ENCODE assay signal across 1 cellular context in the genomic region with DNA sequence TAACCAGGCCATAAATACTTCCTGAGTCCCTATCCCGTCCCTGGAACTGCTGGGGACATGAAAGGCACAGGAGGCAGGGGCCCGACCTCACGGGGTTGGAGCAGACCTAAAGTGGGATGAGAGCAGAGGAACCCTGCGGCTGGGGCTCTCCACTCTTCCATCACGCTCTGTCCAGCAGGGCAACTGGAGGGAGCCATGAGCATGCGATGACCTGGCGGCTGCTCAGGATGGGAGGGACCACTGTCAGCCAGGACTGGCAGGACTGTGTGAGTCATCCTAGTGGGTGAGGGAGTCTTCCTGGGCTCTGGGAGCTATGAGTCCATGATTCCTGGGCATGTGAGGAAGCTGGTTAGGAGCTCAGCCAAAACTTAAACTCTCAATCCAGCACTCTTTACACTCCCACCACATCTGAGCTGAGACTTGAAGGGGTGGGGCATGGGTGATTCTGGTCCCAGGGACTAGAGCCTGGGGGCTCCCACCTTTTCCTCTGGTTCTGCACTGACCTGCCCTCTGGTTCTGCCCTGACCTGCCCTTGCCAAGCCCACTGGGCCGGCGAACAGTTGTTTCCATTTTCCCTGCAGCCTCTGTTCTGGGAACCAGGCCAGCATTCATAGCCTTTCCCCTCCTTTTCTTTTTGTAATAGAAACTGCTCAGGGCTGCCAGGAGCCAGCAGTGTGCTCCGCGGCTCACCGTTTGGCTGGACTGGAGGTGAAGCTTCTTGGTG.
TF ChIP-seq lines count a peak whose summit lies in the region.

No MANE protein-coding gene starts in this region.

TF ChIP-seq in IMR-90, 13 proteins besides CTCF, POLR2A, EP300 and RAD21:
- no peak for TF ChIP-seq BHLHE40 (IDR thresholded peaks at IDR 0.05; ENCODE audit: low read depth, low read length)
- TF ChIP-seq NFE2L2 (IDR thresholded peaks at IDR 0.05; ENCODE audit: low read depth, low read length) = no peak
- peak; percentile 64 for TF ChIP-seq FOS (IDR thresholded peaks at IDR 0.05; ENCODE audit: low read depth, low read length)
- TF ChIP-seq, protein P1, sequence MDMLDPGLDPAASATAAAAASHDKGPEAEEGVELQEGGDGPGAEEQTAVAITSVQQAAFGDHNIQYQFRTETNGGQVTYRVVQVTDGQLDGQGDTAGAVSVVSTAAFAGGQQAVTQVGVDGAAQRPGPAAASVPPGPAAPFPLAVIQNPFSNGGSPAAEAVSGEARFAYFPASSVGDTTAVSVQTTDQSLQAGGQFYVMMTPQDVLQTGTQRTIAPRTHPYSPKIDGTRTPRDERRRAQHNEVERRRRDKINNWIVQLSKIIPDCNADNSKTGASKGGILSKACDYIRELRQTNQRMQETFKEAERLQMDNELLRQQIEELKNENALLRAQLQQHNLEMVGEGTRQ (IDR thresholded peaks at IDR 0.05; ENCODE audit: low read depth, low read length) = no peak
- TF ChIP-seq MAZ (IDR thresholded peaks at IDR 0.05; ENCODE audit: borderline replicate concordance, low read depth, low read length) = no peak
- TF ChIP-seq RFX5 (IDR thresholded peaks at IDR 0.05; ENCODE audit: low read depth, low read length) = no peak
TF ChIP-seq in IMR-90: peak in this region for 1.
